Comparison of ENCODE assay signal across 10 cellular contexts in the genomic region with DNA sequence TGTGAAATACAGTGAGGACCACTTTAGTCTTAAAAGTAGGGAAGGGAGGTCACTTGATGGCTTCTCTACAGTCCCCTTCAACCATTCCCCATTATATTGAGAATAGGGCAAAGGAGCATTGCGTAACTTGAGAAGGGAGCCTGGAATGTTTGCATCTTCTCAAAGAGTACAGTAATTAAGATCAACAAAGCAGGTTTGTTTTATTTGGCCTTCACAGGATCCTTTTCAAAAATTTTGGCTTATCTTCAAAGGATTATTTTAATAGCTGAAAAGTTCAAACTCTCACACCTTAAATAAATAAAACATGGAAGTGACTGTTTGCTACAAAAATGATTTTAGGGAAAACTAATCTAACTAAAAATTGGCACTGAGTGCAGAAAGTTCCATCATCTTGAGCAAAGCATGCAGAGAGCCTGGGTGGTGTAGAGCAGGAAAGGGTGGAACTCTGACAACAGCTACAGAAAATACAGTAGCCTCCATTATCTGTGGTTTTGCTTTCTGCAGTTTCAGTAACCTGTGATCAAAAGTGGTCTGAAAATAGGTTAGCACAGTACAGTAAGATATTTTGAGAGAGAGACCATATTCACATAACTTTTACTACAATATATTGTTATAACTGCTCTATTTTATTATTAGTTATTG.
DNase-seq lines count a peak whose midpoint lies in the region; ATAC-seq, FAIRE-seq and TF ChIP-seq lines count a peak whose summit lies in the region.
"Had no signal": no experiment of that assay in that cellular context is flagged by ENCODE, and none has a peak within 500 bp of the region (broad histone marks: within the 10 kb centered on the region; RNA-seq: fewer than 3 reads in every experiment).

No MANE protein-coding gene starts in this region.

- H3K27ac Mint-ChIP-seq in CD4-positive, alpha-beta memory T cell, result peak overlapping the region in 4 of 7 donors; percentile 2 to 28 (median 14)

- intact Hi-C loops in CD4-positive, alpha-beta memory T cell (cut with micrococcal nuclease), result no loop called here

- POLR2A ChIA-PET in CD4-positive, alpha-beta memory T cell (lab: Charles Lee; ENCODE audit: partially characterized antibody), result interaction anchor here (1.2 kb wide), 1 partner anchor 10 kb away, joined by 3 read pairs; no protein-coding TSS in a partner anchor

- peaks cover 27 to 46% (median 32%) of the 10 kb centered on the region in 4 donors for H3K4me1 Mint-ChIP-seq in CD4-positive, alpha-beta memory T cell

- H3K4me3 ChIP-seq in CD4-positive, alpha-beta memory T cell (ENCODE audit: low read length in 2 of 2), result no peak overlapping the region
- H3K4me3 ChIP-seq in bronchial epithelial cell (ENCODE audit: low read depth, low read length), result no peak overlapping the region

- peaks cover 27% of the 10 kb centered on the region for H3K4me1 ChIP-seq in CD4-positive, alpha-beta memory T cell (ENCODE audit: insufficient read depth, low read length)

- peak; percentile 18 to 39 (median 23) for DNase-seq in CD4-positive, alpha-beta memory T cell
- DNase-seq in bronchial epithelial cell (ENCODE audit: low read depth) (peak; percentile 17), SKM-1 (lab: John Stamatoyannopoulos, UW; ENCODE audit: unreplicated experiment) (no peak)
- DNase-seq in activated effector memory CD4-positive, alpha-beta T cell treated with Interleukin-2 at 50 U/mL for 16 hours, result no peak
- no peak for DNase-seq in stimulated activated CD4-positive, alpha-beta T cell treated with anti-CD3 and anti-CD28 coated beads, Interleukin-4, amount 100 ng/mL, for 24 hours

- no peak for FAIRE-seq in bronchial epithelial cell (lab: Jason Lieb, UNC)
- FAIRE-seq: RCC 7860 had no signal

- no peaks in the 10 kb centered on the region for H3K36me3 ChIP-seq in CD4-positive, alpha-beta memory T cell (ENCODE audit: insufficient read depth, low read length)
- H3K36me3 ChIP-seq in bronchial epithelial cell (ENCODE audit: control insufficient read depth, insufficient read depth, low read length), result no peaks in the 10 kb centered on the region

- no peak for TF ChIP-seq CTCF in bronchial epithelial cell (IDR thresholded peaks at IDR 0.05; ENCODE audit: insufficient read depth, low read length, severe bottlenecking)

- peak; percentile 98 for ATAC-seq in GM19395 (IDR thresholded peaks at IDR 0.05; ENCODE audit: unreplicated experiment)
- ATAC-seq in HG03135 (IDR thresholded peaks at IDR 0.05; ENCODE audit: unreplicated experiment), result peak; percentile 84
- ATAC-seq in GM18907 (IDR thresholded peaks at IDR 0.05; ENCODE audit: unreplicated experiment), result no peak

- no peaks in the 10 kb centered on the region for H3K27me3 Mint-ChIP-seq in CD4-positive, alpha-beta memory T cell

- H3K4me3 Mint-ChIP-seq in CD4-positive, alpha-beta memory T cell, result peak overlapping the region in 7 of 8 donors; percentile 4 to 66 (median 39)

- peaks cover 0 to 18% (median 5%) of the 10 kb centered on the region in 8 donors for H3K9me3 Mint-ChIP-seq in CD4-positive, alpha-beta memory T cell

- H3K27ac ChIP-seq in CD4-positive, alpha-beta memory T cell (ENCODE audit: low read depth, low read length), result no peak overlapping the region
- H3K27ac ChIP-seq: HL-60 had no signal

- H3K9me3 ChIP-seq in CD4-positive, alpha-beta memory T cell (ENCODE audit: control insufficient read depth in 1 of 2, low read length in 2 of 2), result no peaks in the 10 kb centered on the region

- CTCF ChIA-PET in CD4-positive, alpha-beta memory T cell (lab: Charles Lee; ENCODE audit: partially characterized antibody), result interaction anchor here (0.9 kb wide), 1 partner anchor 81 kb away, joined by 3 read pairs; no protein-coding TSS in a partner anchor

- peaks cover 0 to 4% of the 10 kb centered on the region in 2 donors for H3K36me3 Mint-ChIP-seq in CD4-positive, alpha-beta memory T cell

- no peaks in the 10 kb centered on the region for H3K27me3 ChIP-seq in CD4-positive, alpha-beta memory T cell (ENCODE audit: insufficient read depth, low read length)
- H3K27me3 ChIP-seq in bronchial epithelial cell (ENCODE audit: control insufficient read depth, insufficient read depth, low read length), result no peaks in the 10 kb centered on the region

Comparison
In these comparisons a context has a peak if more than half of its experiments do, and no peak if none do; other contexts are left out.
1. DNase-seq: peak in CD4-positive, alpha-beta memory T cell (5 of 5) and bronchial epithelial cell (single experiment); none in activated effector memory CD4-positive, alpha-beta T cell treated with Interleukin-2 at 50 U/mL for 16 hours (single experiment), SKM-1 (single experiment) and stimulated activated CD4-positive, alpha-beta T cell treated with anti-CD3 and anti-CD28 coated beads, Interleukin-4, amount 100 ng/mL, for 24 hours (single experiment).